ENCODE assay signal across 24 cellular contexts in the genomic region with DNA sequence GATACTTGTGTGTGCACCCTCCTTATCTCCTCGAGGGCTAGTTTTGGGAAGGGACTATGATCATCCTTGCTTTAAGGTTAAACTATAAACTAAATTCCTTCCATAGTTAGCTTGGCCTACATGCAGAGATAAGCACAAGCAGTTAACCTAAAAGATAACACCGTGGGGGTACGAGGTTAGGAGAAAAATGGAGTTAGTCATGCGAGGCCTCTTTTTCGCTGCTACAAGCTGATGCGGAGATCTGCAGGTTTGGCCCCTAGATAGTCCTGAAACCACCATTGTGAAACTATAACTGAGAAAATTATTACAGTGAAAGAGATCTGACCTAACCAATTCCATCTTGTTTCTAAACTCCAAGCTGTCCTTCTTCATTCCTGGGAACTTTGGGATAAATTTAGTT.
"Had no signal": no experiment of that assay in that cellular context is flagged by ENCODE, and none has a peak within 500 bp of the region (broad histone marks: within the 10 kb centered on the region; RNA-seq: fewer than 3 reads in every experiment).

No MANE protein-coding gene starts in this region.

- FAIRE-seq: colon, endothelial cell of umbilical vein, islet of Langerhans, keratinocyte had no signal

- H3K4me1 ChIP-seq: esophagus muscularis mucosa, gastrocnemius medialis, heart right ventricle, left lung, lower lobe of right lung had no signal

- H3K4me3 Mint-ChIP-seq: naive thymus-derived CD4-positive, alpha-beta T cell had no signal

- ATAC-seq: gastrocnemius medialis; heart right ventricle; left cardiac atrium; left lung; left ventricle myocardium superior; lower lobe of right lung; naive thymus-derived CD4-positive, alpha-beta T cell had no signal

- H3K27me3 ChIP-seq: dorsolateral prefrontal cortex, esophagus muscularis mucosa, gastrocnemius medialis, heart right ventricle had no signal

- H3K9me3 ChIP-seq: esophagus muscularis mucosa, gastrocnemius medialis, left lung, lower lobe of right lung had no signal

- H3K27ac ChIP-seq: coronary artery, dorsolateral prefrontal cortex, esophagus muscularis mucosa, gastrocnemius medialis, heart right ventricle, left lung, lower lobe of right lung had no signal

- H3K36me3 ChIP-seq: esophagus muscularis mucosa, gastrocnemius medialis, heart right ventricle, left lung, lower lobe of right lung had no signal

- DNase-seq: dermis blood vessel endothelial cell; dorsolateral prefrontal cortex; effector CD4-positive, alpha-beta T cell; effector memory CD4-positive, alpha-beta T cell; foreskin fibroblast; foreskin melanocyte; gastrocnemius medialis; glutamatergic neuron; head of caudate nucleus; heart right ventricle; hippocampal formation; left cardiac atrium; left lung; left ventricle myocardium superior; lower lobe of right lung; mesenchymal stem cell; midbrain; naive thymus-derived CD4-positive, alpha-beta T cell had no signal

- H3K27ac Mint-ChIP-seq: naive thymus-derived CD4-positive, alpha-beta T cell had no signal

- H3K4me3 ChIP-seq: coronary artery, dorsolateral prefrontal cortex, esophagus muscularis mucosa, gastrocnemius medialis, heart right ventricle, left lung, lower lobe of right lung had no signal
